In genomic region chr4:183818591-183818990, GRCh38 we compare ENCODE assay signal across 2 cellular contexts.
DNase-seq lines count a peak whose midpoint lies in the region.
"Not testable (repeated sequence)": the region's sequence is repeated elsewhere in the genome, so short reads cannot be mapped to it uniquely, and the experiment has no call there.

No MANE protein-coding gene starts in this region.

- in situ Hi-C loops in Caki2 (cut with HindIII; ENCODE audit: low pct_unique_long_range_greater_than_20kb, low sequenced_read_pairs), result not testable (repeated sequence)

- peak; percentile 60 for DNase-seq in Caki2 (ENCODE audit: low read depth)
- DNase-seq in activated gamma-delta T cell (lab: John Stamatoyannopoulos, UW), result peak; percentile 11
